7 cellular contexts compared by ENCODE assay signal in the genomic region with DNA sequence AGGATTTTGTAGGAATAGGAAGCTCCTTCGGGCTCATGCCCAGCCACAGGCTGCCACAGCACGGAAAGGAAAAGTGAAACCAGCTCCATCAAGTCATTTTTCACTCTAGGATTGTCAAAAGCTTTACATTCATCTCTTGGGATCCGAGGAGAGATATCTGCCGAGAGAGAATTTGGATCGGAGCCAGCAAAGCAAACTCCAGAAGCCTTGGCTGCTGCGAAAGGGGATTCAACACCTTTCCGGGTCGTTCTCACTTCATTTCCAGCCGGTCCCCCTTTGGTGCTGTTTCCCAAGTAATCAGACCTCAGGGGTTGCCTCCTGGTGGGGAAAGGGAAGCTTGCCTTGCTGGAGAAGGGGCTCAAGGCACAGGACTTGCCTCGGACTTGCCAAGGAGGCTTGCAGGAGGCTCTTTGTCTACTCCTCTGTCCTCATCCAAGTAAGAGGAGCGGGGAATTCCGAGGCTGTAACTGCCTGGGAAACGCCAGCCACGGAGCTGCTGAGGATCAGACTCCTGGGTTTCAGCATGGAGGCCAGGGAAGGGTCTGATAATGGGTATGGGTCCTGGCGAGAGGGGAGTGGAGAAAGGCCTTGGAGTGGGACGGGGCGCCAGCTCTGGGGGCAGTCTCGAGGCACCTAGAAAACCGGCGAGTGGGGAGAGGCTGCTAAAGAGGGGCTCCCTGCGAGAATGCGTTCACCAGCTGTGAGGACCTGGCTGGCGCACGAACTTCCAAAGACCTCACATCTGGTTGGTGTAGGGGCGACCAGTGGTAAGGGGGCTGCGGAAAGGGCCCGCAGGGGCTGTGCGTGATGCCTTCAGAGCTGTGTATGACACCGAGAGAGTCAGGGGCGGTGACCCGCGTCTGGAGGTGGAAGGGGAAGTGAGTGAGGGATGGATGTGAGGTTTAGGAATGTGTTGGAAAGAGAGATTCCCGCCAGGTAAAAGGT.
DNase-seq lines count a peak whose midpoint lies in the region; ATAC-seq and TF ChIP-seq lines count a peak whose summit lies in the region.

No MANE protein-coding gene starts in this region.

- no peaks in the 10 kb centered on the region for H3K9me3 ChIP-seq in neutrophil

- no peaks in the 10 kb centered on the region for H3K36me3 ChIP-seq in neutrophil

- H3K27me3 ChIP-seq in neutrophil, result peaks cover 74% of the 10 kb centered on the region

- H3K4me3 ChIP-seq in GM08714 (ENCODE audit: low read length) (peak overlapping the region; percentile 40; the same call in 1 of the 2 replicates), neutrophil (ENCODE audit: low read depth in 1 of 2, low read length in 1 of 2) (peak overlapping the region; percentile 70 to 84)

- peak overlapping the region; percentile 40 for H3K27ac ChIP-seq in neutrophil

- H3K4me1 ChIP-seq in neutrophil (ENCODE audit: control insufficient read depth in 1 of 2, insufficient read depth in 1 of 2, low read depth in 1 of 2, low read length in 1 of 2), result peaks cover 16 to 24% of the 10 kb centered on the region in 2 experiments

- ATAC-seq in GM18498 (IDR thresholded peaks at IDR 0.05; ENCODE audit: unreplicated experiment), result no peak

- DNase-seq in NCI-H2029 treated with DMSO at 0.1 percent for 48 hours (lab: John Stamatoyannopoulos, UW), result peak; percentile 25
- DNase-seq in activated effector memory CD4-positive, alpha-beta T cell treated with anti-CD3 and anti-CD28 coated beads, Interleukin-2, amount 50 U/mL, for 16 hours, result peak; percentile 69
- peak; percentile 13 for DNase-seq in globus pallidus (ENCODE audit: low spot score)
- no peak for DNase-seq in GF-D8 (lab: John Stamatoyannopoulos, UW)

- no peak for TF ChIP-seq CTCF in neutrophil (IDR thresholded peaks at IDR 0.05)
